In genomic region chr16:89918453-89919347, GRCh38 we compare ENCODE assay signal across 1 cellular context.
TF ChIP-seq lines count a peak whose summit lies in the region.

TSS of gene MC1R (plus strand) at chr16:89918862. CDS start at chr16:89919259, 397 bp downstream.

TF ChIP-seq in GM23338, 12 proteins besides CTCF, POLR2A, EP300 and RAD21 (continued from another document):
- TF ChIP-seq, protein P1, sequence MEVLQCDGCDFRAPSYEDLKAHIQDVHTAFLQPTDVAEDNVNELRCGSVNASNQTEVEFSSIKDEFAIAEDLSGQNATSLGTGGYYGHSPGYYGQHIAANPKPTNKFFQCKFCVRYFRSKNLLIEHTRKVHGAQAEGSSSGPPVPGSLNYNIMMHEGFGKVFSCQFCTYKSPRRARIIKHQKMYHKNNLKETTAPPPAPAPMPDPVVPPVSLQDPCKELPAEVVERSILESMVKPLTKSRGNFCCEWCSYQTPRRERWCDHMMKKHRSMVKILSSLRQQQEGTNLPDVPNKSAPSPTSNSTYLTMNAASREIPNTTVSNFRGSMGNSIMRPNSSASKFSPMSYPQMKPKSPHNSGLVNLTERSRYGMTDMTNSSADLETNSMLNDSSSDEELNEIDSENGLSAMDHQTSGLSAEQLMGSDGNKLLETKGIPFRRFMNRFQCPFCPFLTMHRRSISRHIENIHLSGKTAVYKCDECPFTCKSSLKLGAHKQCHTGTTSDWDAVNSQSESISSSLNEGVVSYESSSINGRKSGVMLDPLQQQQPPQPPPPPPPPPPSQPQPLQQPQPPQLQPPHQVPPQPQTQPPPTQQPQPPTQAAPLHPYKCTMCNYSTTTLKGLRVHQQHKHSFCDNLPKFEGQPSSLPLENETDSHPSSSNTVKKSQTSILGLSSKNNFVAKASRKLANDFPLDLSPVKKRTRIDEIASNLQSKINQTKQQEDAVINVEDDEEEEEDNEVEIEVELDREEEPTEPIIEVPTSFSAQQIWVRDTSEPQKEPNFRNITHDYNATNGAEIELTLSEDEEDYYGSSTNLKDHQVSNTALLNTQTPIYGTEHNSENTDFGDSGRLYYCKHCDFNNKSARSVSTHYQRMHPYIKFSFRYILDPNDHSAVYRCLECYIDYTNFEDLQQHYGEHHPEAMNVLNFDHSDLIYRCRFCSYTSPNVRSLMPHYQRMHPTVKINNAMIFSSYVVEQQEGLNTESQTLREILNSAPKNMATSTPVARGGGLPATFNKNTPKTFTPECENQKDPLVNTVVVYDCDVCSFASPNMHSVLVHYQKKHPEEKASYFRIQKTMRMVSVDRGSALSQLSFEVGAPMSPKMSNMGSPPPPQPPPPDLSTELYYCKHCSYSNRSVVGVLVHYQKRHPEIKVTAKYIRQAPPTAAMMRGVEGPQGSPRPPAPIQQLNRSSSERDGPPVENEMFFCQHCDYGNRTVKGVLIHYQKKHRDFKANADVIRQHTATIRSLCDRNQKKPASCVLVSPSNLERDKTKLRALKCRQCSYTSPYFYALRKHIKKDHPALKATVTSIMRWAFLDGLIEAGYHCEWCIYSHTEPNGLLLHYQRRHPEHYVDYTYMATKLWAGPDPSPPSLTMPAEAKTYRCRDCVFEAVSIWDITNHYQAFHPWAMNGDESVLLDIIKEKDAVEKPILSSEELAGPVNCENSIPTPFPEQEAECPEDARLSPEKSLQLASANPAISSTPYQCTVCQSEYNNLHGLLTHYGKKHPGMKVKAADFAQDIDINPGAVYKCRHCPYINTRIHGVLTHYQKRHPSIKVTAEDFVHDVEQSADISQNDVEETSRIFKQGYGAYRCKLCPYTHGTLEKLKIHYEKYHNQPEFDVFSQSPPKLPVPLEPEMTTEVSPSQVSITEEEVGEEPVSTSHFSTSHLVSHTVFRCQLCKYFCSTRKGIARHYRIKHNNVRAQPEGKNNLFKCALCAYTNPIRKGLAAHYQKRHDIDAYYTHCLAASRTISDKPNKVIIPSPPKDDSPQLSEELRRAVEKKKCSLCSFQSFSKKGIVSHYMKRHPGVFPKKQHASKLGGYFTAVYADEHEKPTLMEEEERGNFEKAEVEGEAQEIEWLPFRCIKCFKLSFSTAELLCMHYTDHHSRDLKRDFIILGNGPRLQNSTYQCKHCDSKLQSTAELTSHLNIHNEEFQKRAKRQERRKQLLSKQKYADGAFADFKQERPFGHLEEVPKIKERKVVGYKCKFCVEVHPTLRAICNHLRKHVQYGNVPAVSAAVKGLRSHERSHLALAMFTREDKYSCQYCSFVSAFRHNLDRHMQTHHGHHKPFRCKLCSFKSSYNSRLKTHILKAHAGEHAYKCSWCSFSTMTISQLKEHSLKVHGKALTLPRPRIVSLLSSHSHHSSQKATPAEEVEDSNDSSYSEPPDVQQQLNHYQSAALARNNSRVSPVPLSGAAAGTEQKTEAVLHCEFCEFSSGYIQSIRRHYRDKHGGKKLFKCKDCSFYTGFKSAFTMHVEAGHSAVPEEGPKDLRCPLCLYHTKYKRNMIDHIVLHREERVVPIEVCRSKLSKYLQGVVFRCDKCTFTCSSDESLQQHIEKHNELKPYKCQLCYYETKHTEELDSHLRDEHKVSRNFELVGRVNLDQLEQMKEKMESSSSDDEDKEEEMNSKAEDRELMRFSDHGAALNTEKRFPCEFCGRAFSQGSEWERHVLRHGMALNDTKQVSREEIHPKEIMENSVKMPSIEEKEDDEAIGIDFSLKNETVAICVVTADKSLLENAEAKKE (CRISPR knock-in tag; IDR thresholded peaks at IDR 0.05) = no peak
- no peak for TF ChIP-seq JUNB (IDR thresholded peaks at IDR 0.05; ENCODE audit: unreplicated experiment)
